28 cellular contexts compared by ENCODE assay signal in genomic region chr4:8058031-8058479, GRCh38.
A peak's percentile ranks its signal among the peaks of the same experiment; 100 is the strongest.
DNase-seq lines count a peak whose midpoint lies in the region; ATAC-seq and FAIRE-seq lines count a peak whose summit lies in the region.
"Had no signal": no experiment of that assay in that cellular context is flagged by ENCODE, and none has a peak within 500 bp of the region (broad histone marks: within the 10 kb centered on the region; RNA-seq: fewer than 3 reads in every experiment).

No MANE protein-coding gene starts in this region.

- peaks cover 0 to 4% (median 0%) of the 10 kb centered on the region in 3 experiments for H3K27me3 ChIP-seq in neuronal stem cell (ENCODE audit: control insufficient read depth in 3 of 3, insufficient read depth in 3 of 3, low read depth in 1 of 3, low read length in 3 of 3)
- H3K27me3 ChIP-seq: BE2C had no signal

- no peak overlapping the region for H3K27ac ChIP-seq in neuronal stem cell (replicated peaks; ENCODE audit: low read length)
- H3K27ac ChIP-seq: SJSA1 had no signal

- no peak overlapping the region for H4K8ac ChIP-seq in neuronal stem cell (ENCODE audit: low read depth, low read length)

- H2AK5ac ChIP-seq in neuronal stem cell (ENCODE audit: low read depth, low read length), result no peak overlapping the region

- no peak overlapping the region for H3K4me2 ChIP-seq in neuronal stem cell (ENCODE audit: insufficient read depth, low read length, poor library complexity, severe bottlenecking)

- no peak overlapping the region for H2BK120ac ChIP-seq in neuronal stem cell (ENCODE audit: low read depth, low read length)

- no peaks in the 10 kb centered on the region for H3K79me1 ChIP-seq in neuronal stem cell (ENCODE audit: low read depth, low read length)

- no peak overlapping the region for H2AFZ ChIP-seq in neuronal stem cell (ENCODE audit: low read length)

- H2BK12ac ChIP-seq in neuronal stem cell (ENCODE audit: low read length), result no peak overlapping the region

- peak overlapping the region; percentile 7 for H3K18ac ChIP-seq in neuronal stem cell (ENCODE audit: low read length)

- no peaks in the 10 kb centered on the region for H3K4me1 ChIP-seq in neuronal stem cell (ENCODE audit: control insufficient read depth in 2 of 2, insufficient read depth in 1 of 2, low read depth in 1 of 2, low read length in 2 of 2)
- H3K4me1 ChIP-seq: SJSA1 had no signal

- H3K4me1 Mint-ChIP-seq in stimulated activated effector memory CD8-positive, alpha-beta T cell treated with anti-CD3 and anti-CD28 coated beads, Interleukin-12 subunit alpha, Interleukin-12 subunit beta, amount 100 ng/mL, for 72 hours, result no peaks in the 10 kb centered on the region
- H3K4me1 Mint-ChIP-seq: CD14-positive monocyte; CD8-positive, alpha-beta memory T cell had no signal

- no peaks in the 10 kb centered on the region for H3K9me3 Mint-ChIP-seq in stimulated activated effector memory CD8-positive, alpha-beta T cell treated with anti-CD3 and anti-CD28 coated beads, Interleukin-12 subunit alpha, Interleukin-12 subunit beta, amount 100 ng/mL, for 72 hours

- DNase-seq in ELF-1 (ENCODE audit: low read depth, low spot score) (peak; percentile 27), globus pallidus (ENCODE audit: low spot score) (peak; percentile 21), neuronal stem cell (ENCODE audit: low spot score) (no peak), urothelium cell line (ENCODE audit: low spot score) (no peak), NCI-H1092 treated with DMSO at 0.1 percent for 48 hours (lab: John Stamatoyannopoulos, UW) (no peak)
- DNase-seq in stimulated activated effector memory CD8-positive, alpha-beta T cell treated with anti-CD3 and anti-CD28 coated beads, Interleukin-12 subunit alpha, Interleukin-12 subunit beta, amount 100 ng/mL, for 72 hours (ENCODE audit: low spot score in 2 of 2), result no peak
- DNase-seq in central memory CD4-positive, alpha-beta T cell, result no peak
- DNase-seq: 8988T; ACHN; BE2C; CD8-positive, alpha-beta memory T cell; DMS 273 treated with DMSO at 0.1 percent for 48 hours; DMS79; Karpas-422; NCI-H1105; NCI-H1436 treated with DMSO at 0.1 percent for 48 hours; NCI-H187 treated with DMSO at 0.1 percent for 48 hours; NCI-H2107; NCI-H446; NCI-H526; NCI-H82; NK-92 treated with Interleukin-12 subunit alpha and Interleukin-12 subunit beta, amount 100 ng/mL, for 24 hours; PC-3 had no signal

- ATAC-seq in stimulated activated effector memory CD8-positive, alpha-beta T cell treated with anti-CD3 and anti-CD28 coated beads, Interleukin-12 subunit alpha, Interleukin-12 subunit beta, amount 100 ng/mL, for 72 hours, result peak; percentile 11
- ATAC-seq in esophagus mucosa, result no peak
- ATAC-seq: PC-3 had no signal

- H3K4me3 ChIP-seq in neuronal stem cell (ENCODE audit: low read length in 2 of 2), result no peak overlapping the region
- H3K4me3 ChIP-seq: SJSA1 had no signal

- no peak overlapping the region for H3K9ac ChIP-seq in neuronal stem cell (ENCODE audit: low read depth, low read length, poor library complexity)

- no peak overlapping the region for H2BK15ac ChIP-seq in neuronal stem cell (ENCODE audit: low read length)

- no peak overlapping the region for H4K91ac ChIP-seq in neuronal stem cell (ENCODE audit: low read depth, low read length, poor library complexity)

- peaks cover 2 to 12% of the 10 kb centered on the region in 2 donors for H3K9me3 ChIP-seq in neuronal stem cell (replicated peaks in 1 of 2; ENCODE audit: control insufficient read depth in 2 of 2, insufficient read depth in 1 of 2, low read depth in 1 of 2, low read length in 2 of 2)
- H3K9me3 ChIP-seq: BE2C had no signal

- no peak overlapping the region for H2BK5ac ChIP-seq in neuronal stem cell (ENCODE audit: low read length)

- no peak overlapping the region for H3K23ac ChIP-seq in neuronal stem cell (ENCODE audit: low read depth, low read length, poor library complexity)

- WGBS in neuronal stem cell (ENCODE audit: extremely low coverage in 2 of 2, insufficient read length in 2 of 2, insufficient replicate concordance in 1 of 2), 2 donors, result no CpG with 5 or more reads among the region's 18 CpGs

- H3K4ac ChIP-seq in neuronal stem cell (ENCODE audit: low read length), result no peak overlapping the region

- no peak overlapping the region for H3K27ac Mint-ChIP-seq in stimulated activated effector memory CD8-positive, alpha-beta T cell treated with anti-CD3 and anti-CD28 coated beads, Interleukin-12 subunit alpha, Interleukin-12 subunit beta, amount 100 ng/mL, for 72 hours
- H3K27ac Mint-ChIP-seq: CD14-positive monocyte had no signal

- no peak for FAIRE-seq in urothelium cell line (lab: Jason Lieb, UNC)
- FAIRE-seq: GM12892, H54 had no signal

- H3K36me3 ChIP-seq in neuronal stem cell (replicated peaks in 1 of 2; ENCODE audit: control insufficient read depth in 2 of 2, insufficient read depth in 2 of 2, low read length in 2 of 2), result no peaks in the 10 kb centered on the region
- H3K36me3 ChIP-seq: BE2C, SJSA1 had no signal

- peaks cover 4% of the 10 kb centered on the region for H3K36me3 Mint-ChIP-seq in stimulated activated effector memory CD8-positive, alpha-beta T cell treated with anti-CD3 and anti-CD28 coated beads, Interleukin-12 subunit alpha, Interleukin-12 subunit beta, amount 100 ng/mL, for 72 hours
- H3K36me3 Mint-ChIP-seq: CD14-positive monocyte had no signal

- no peak overlapping the region for H3K4me3 Mint-ChIP-seq in stimulated activated effector memory CD8-positive, alpha-beta T cell treated with anti-CD3 and anti-CD28 coated beads, Interleukin-12 subunit alpha, Interleukin-12 subunit beta, amount 100 ng/mL, for 72 hours
- H3K4me3 Mint-ChIP-seq: CD14-positive monocyte; CD8-positive, alpha-beta memory T cell had no signal

- peak overlapping the region; percentile 31 for H3K14ac ChIP-seq in neuronal stem cell (ENCODE audit: low read length)

Comparison
In these comparisons a context has a peak if more than half of its experiments do, and no peak if none do; other contexts are left out.
1. DNase-seq: peak in ELF-1 (single experiment) and globus pallidus (single experiment); none in neuronal stem cell (single experiment), stimulated activated effector memory CD8-positive, alpha-beta T cell treated with anti-CD3 and anti-CD28 coated beads, Interleukin-12 subunit alpha, Interleukin-12 subunit beta, amount 100 ng/mL, for 72 hours (0 of 2), urothelium cell line (single experiment), central memory CD4-positive, alpha-beta T cell (single experiment) and NCI-H1092 treated with DMSO at 0.1 percent for 48 hours (single experiment).